8 cellular contexts compared by ENCODE assay signal in genomic region chr11:104343578-104343977, GRCh38.
A peak's percentile ranks its signal among the peaks of the same experiment; 100 is the strongest.
DNase-seq lines count a peak whose midpoint lies in the region; ATAC-seq and TF ChIP-seq lines count a peak whose summit lies in the region.

No MANE protein-coding gene starts in this region.

- H3K27ac ChIP-seq in RWPE1: no peak overlapping the region
- no peak overlapping the region for H3K27ac ChIP-seq in heart left ventricle

- no peak overlapping the region for H3K4me3 ChIP-seq in heart left ventricle

- no peak overlapping the region for H3K4me3 Mint-ChIP-seq in mesothelial cell of epicardium

- H3K27me3 ChIP-seq in heart left ventricle: no peaks in the 10 kb centered on the region

- 90 to 100% (median 93%) methylated on average over 1 of the region's 1 CpG for WGBS in heart left ventricle, 4 donors

- no peaks in the 10 kb centered on the region for H3K36me3 Mint-ChIP-seq in mesothelial cell of epicardium

- DNase-seq in RWPE1 (ENCODE audit: low spot score) (peak; percentile 1), mesothelial cell of epicardium (ENCODE audit: low spot score in 2 of 2, unreplicated experiment in 2 of 2) (no peak), retina (no peak), heart left ventricle (no peak)
- no peak for DNase-seq in NK-92 treated with Interleukin-12 subunit alpha and Interleukin-12 subunit beta, amount 100 ng/mL, for 24 hours (lab: John Stamatoyannopoulos, UW)

- H3K27me3 Mint-ChIP-seq in mesothelial cell of epicardium (ENCODE audit: low read depth): no peaks in the 10 kb centered on the region

- H3K4me1 Mint-ChIP-seq in mesothelial cell of epicardium: peaks cover 6% of the 10 kb centered on the region

- peaks cover 6% of the 10 kb centered on the region for H3K9me3 Mint-ChIP-seq in mesothelial cell of epicardium

- CTCF ChIA-PET in RWPE1 (lab: Yijun Ruan, JAX): interaction anchor here (1.0 kb wide), 1 partner anchor 267 kb away, joined by 4 read pairs; no protein-coding TSS in a partner anchor

- POLR2A ChIA-PET in RWPE1 (lab: Yijun Ruan, JAX; ENCODE audit: low non-redundant PET): no interaction called here

- no peak overlapping the region for H3K27ac Mint-ChIP-seq in mesothelial cell of epicardium

- H3K4me1 ChIP-seq in heart left ventricle: no peaks in the 10 kb centered on the region

- TF ChIP-seq CTCF in RWPE1 (conservative IDR thresholded peaks at IDR 0.05; ENCODE audit: low read depth) (no peak), mesothelial cell of epicardium (IDR thresholded peaks at IDR 0.05; ENCODE audit: unreplicated experiment) (peak; percentile 56), heart left ventricle (IDR thresholded peaks at IDR 0.05) (peak in 5 of 12 donors; percentile 8 to 48 (median 18))

- no peak for TF ChIP-seq POLR2A in heart left ventricle (IDR thresholded peaks at IDR 0.05)

- ATAC-seq in GM18511 (IDR thresholded peaks at IDR 0.05; ENCODE audit: unreplicated experiment): peak; percentile 69
- ATAC-seq in HG02642 (IDR thresholded peaks at IDR 0.05; ENCODE audit: poor library complexity, unreplicated experiment): peak; percentile 60
- no peak for ATAC-seq in GM19023 (IDR thresholded peaks at IDR 0.05; ENCODE audit: unreplicated experiment)
- ATAC-seq in heart left ventricle: no peak

- no peaks in the 10 kb centered on the region for H3K36me3 ChIP-seq in heart left ventricle

- H3K9me3 ChIP-seq in heart left ventricle: peaks cover 0 to 7% (median 0%) of the 10 kb centered on the region in 12 donors

- intact Hi-C loops in heart left ventricle (cut with DNase I): no loop called here

Comparison
In these comparisons a context has a peak if more than half of its experiments do, and no peak if none do; other contexts are left out.
1. ATAC-seq: peak in GM18511 (single experiment) and HG02642 (single experiment); none in GM19023 (single experiment) and heart left ventricle (0 of 4).